Comparison of ENCODE assay signal across 8 cellular contexts in genomic region chr1:70204139-70204538, GRCh38. TPM values are rescaled to one million over a fixed set of nuclear protein-coding genes. Genes with fewer than 3 reads are reported as not detected.
DNase-seq lines count a peak whose midpoint lies in the region; ATAC-seq, FAIRE-seq and TF ChIP-seq lines count a peak whose summit lies in the region.

No MANE protein-coding gene starts in this region.

- H3K9me3 ChIP-seq in Caco-2, result no peaks in the 10 kb centered on the region

- BruUV-seq in Caco-2 (replicated peaks; lab: Mats Ljungman, UMichigan), result no TSS peak

- no peak for TF ChIP-seq POLR2A in GM12892 (IDR thresholded peaks at IDR 0.05; ENCODE audit: low read depth, low read length)

- H3K36me3 Mint-ChIP-seq in Caco-2 (ENCODE audit: insufficient read depth, unreplicated experiment), result peaks cover 9% of the 10 kb centered on the region
- peaks cover 1% of the 10 kb centered on the region for H3K36me3 Mint-ChIP-seq in chondrocyte (ENCODE audit: low read depth)
- H3K36me3 Mint-ChIP-seq in nephron progenitor cell (ENCODE audit: low read depth), result peaks cover 21% of the 10 kb centered on the region

- no peaks in the 10 kb centered on the region for H3K4me1 ChIP-seq in Caco-2

- no peak overlapping the region for H3K27ac Mint-ChIP-seq in Caco-2 (ENCODE audit: unreplicated experiment)
- peak overlapping the region; percentile 100 for H3K27ac Mint-ChIP-seq in chondrocyte (ENCODE audit: unreplicated experiment)
- H3K27ac Mint-ChIP-seq in nephron progenitor cell, result no peak overlapping the region

- no peak for ATAC-seq in GM18861 (IDR thresholded peaks at IDR 0.05; ENCODE audit: unreplicated experiment)

- DNase-seq in Caco-2, result no peak
- no peak for DNase-seq in LNCaP clone FGC (ENCODE audit: low read depth)
- no peak for DNase-seq in chondrocyte (ENCODE audit: low spot score)
- no peak for DNase-seq in nephron progenitor cell
- DNase-seq in GM12892 (ENCODE audit: insufficient read length), result no peak
- no peak for DNase-seq in T-helper 9 cell
- no peak for DNase-seq in NCI-H2171 (lab: John Stamatoyannopoulos, UW)

- POLR2A ChIA-PET in Caco-2 (lab: Charles Lee), result no interaction called here

- no peaks in the 10 kb centered on the region for H3K27me3 Mint-ChIP-seq in Caco-2 (ENCODE audit: insufficient read depth, unreplicated experiment)
- no peaks in the 10 kb centered on the region for H3K27me3 Mint-ChIP-seq in chondrocyte (ENCODE audit: low read depth)
- H3K27me3 Mint-ChIP-seq in nephron progenitor cell (ENCODE audit: low read depth, poor library complexity), result peaks cover 7% of the 10 kb centered on the region

- H3K4me1 Mint-ChIP-seq in Caco-2 (ENCODE audit: low read depth, unreplicated experiment) (no peaks in the 10 kb centered on the region), chondrocyte (ENCODE audit: low read depth) (peaks cover 43% of the 10 kb centered on the region), nephron progenitor cell (peaks cover 30% of the 10 kb centered on the region)

- intact Hi-C loops in Caco-2 (cut with micrococcal nuclease; ENCODE audit: unreplicated experiment), result loop anchor here (10.0 kb wide), 1 partner anchor 211 kb away; the partner anchor contains the start of gene CTH

- H3K36me3 ChIP-seq in Caco-2 (ENCODE audit: control insufficient read depth, insufficient read depth, low read length), result no peaks in the 10 kb centered on the region

- TF ChIP-seq CTCF in Caco-2 (IDR thresholded peaks at IDR 0.05; ENCODE audit: insufficient read depth in 1 of 2, low read depth in 1 of 2, low read length in 1 of 2, severe bottlenecking in 1 of 2, unreplicated experiment in 1 of 2) (no peak), LNCaP clone FGC (IDR thresholded peaks at IDR 0.05; ENCODE audit: control insufficient read depth, extremely low read depth, insufficient read depth) (no peak), chondrocyte (IDR thresholded peaks at IDR 0.05) (no peak), nephron progenitor cell (IDR thresholded peaks at IDR 0.05) (no peak)

- H3K9me3 Mint-ChIP-seq in Caco-2 (ENCODE audit: unreplicated experiment) (no peaks in the 10 kb centered on the region), chondrocyte (ENCODE audit: low read depth) (no peaks in the 10 kb centered on the region), nephron progenitor cell (no peaks in the 10 kb centered on the region)

- no peak for FAIRE-seq in GM12892 (lab: Jason Lieb, UNC)

- no peaks in the 10 kb centered on the region for H3K27me3 ChIP-seq in Caco-2 (replicated peaks; ENCODE audit: control insufficient read depth, insufficient read depth, low read length)

- H3K4me3 ChIP-seq in Caco-2 (ENCODE audit: low read depth, low read length) (no peak overlapping the region; the same call in 1 of the 2 replicates), LNCaP clone FGC (ENCODE audit: low read depth, low read length) (peak overlapping the region; percentile 92)

- peak overlapping the region; percentile 91 for H3K4me3 Mint-ChIP-seq in Caco-2 (ENCODE audit: unreplicated experiment)
- H3K4me3 Mint-ChIP-seq in chondrocyte (ENCODE audit: unreplicated experiment), result peak overlapping the region; percentile 96
- peak overlapping the region; percentile 97 for H3K4me3 Mint-ChIP-seq in nephron progenitor cell

- CTCF ChIA-PET in Caco-2 (lab: Charles Lee), result no interaction called here

RNA-seq across cellular contexts. Expression of gene LRRC40, which starts 1.2 kb away (rescaled TPM):
- 12.2 and 15.6 TPM in 2 replicates for total RNA-seq in Caco-2 (2022)
- 15.0 to 15.7 TPM (median 15.0 TPM) in 3 replicates for total RNA-seq in chondrocyte
- 20.7 TPM for polyA plus RNA-seq in GM12892 (2012; ENCODE audit: missing spikeins)

RNA-seq across cellular contexts. Expression of gene SRSF11, which starts 17.0 kb away (rescaled TPM):
- total RNA-seq in Caco-2 (2022), result 116 and 119 TPM in 2 replicates
- total RNA-seq in chondrocyte, result 150 to 189 TPM (median 152 TPM) in 3 replicates
- 156 TPM for polyA plus RNA-seq in GM12892 (2012; ENCODE audit: missing spikeins)
